8 cellular contexts compared by ENCODE assay signal in the genomic region with DNA sequence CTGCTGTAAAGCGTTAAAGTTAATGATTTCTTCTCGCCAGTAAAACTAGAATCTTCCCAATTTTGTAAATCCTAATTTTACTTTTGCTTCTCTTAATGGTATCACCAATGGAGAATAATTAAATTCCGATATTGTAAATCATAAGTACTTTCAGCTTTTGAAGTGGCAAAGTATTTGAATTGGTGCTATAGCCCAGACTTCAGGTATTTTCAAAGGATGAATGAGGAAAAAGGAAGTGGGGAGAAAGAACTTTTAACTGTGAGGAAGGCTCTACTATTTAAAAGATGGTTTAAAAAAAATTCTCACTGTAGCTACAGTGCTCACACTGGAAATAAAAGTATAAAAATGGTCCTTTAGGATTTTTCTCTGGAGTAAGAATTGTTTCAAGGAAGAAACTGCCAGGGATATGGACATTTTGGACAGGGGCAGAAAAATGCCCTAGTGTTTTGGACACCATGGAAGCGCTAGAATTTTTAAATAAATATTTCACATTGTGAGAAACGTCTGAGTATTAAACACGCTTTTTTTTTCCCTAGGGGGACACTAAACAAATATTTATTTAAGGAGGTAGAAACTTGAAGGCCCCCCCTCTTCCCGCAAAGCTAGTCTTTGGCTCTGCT.
A peak's percentile ranks its signal among the peaks of the same experiment; 100 is the strongest.
DNase-seq lines count a peak whose midpoint lies in the region; FAIRE-seq and TF ChIP-seq lines count a peak whose summit lies in the region.

No MANE protein-coding gene starts in this region.

- peaks cover 6% of the 10 kb centered on the region for H3K4me1 ChIP-seq in rectal smooth muscle tissue (ENCODE audit: control insufficient read depth, insufficient read depth, low read length)

- FAIRE-seq in GM18507 (lab: Jason Lieb, UNC) = peak; percentile 61
- no peak for FAIRE-seq in D721Med (lab: Jason Lieb, UNC)

- H3K4me3 ChIP-seq in SK-N-MC (peak overlapping the region; percentile 93), fibroblast of pulmonary artery (replicated peaks; ENCODE audit: low read depth, low read length) (peak overlapping the region; percentile 79), rectal smooth muscle tissue (ENCODE audit: low read length) (peak overlapping the region; percentile 85)

- H3K36me3 ChIP-seq in SK-N-MC (ENCODE audit: insufficient read depth, low read length) (no peaks in the 10 kb centered on the region), rectal smooth muscle tissue (ENCODE audit: control insufficient read depth, insufficient read depth, low read length) (no peaks in the 10 kb centered on the region)

- TF ChIP-seq CTCF in fibroblast of pulmonary artery (IDR thresholded peaks at IDR 0.05; ENCODE audit: low read length, missing control alignments) (no peak), D721Med (IDR thresholded peaks at IDR 0.05; ENCODE audit: insufficient read depth, missing control alignments) (no peak)

- no peak for DNase-seq in GM18507 (ENCODE audit: extremely low spot score, insufficient read length, low read depth)
- DNase-seq in SK-N-MC (ENCODE audit: low read depth, low spot score) = no peak
- no peak for DNase-seq in fibroblast of pulmonary artery (ENCODE audit: low read depth)
- DNase-seq in T-helper 9 cell = no peak
- no peak for DNase-seq in anterior cingulate cortex (lab: John Stamatoyannopoulos, UW)
- no peak for DNase-seq in LoVo (ENCODE audit: low spot score)
- DNase-seq in D721Med (ENCODE audit: insufficient read length, low spot score) = no peak

- 0 out of 2 replicates have a peak overlapping the region, but pooled peaks have one; percentile 46 for H3K27ac ChIP-seq in SK-N-MC
- H3K27ac ChIP-seq in rectal smooth muscle tissue (ENCODE audit: low read depth, low read length) = peak overlapping the region; percentile 98

- no peaks in the 10 kb centered on the region for H3K9me3 ChIP-seq in SK-N-MC (ENCODE audit: low read depth, low read length)

- no peaks in the 10 kb centered on the region for H3K27me3 ChIP-seq in rectal smooth muscle tissue (ENCODE audit: control insufficient read depth, insufficient read depth, low read length)

- H3K9ac ChIP-seq in SK-N-MC (ENCODE audit: insufficient read length) (peak overlapping the region; percentile 91), rectal smooth muscle tissue (ENCODE audit: low read length) (peak overlapping the region; percentile 74)
